Comparison of ENCODE assay signal across 9 cellular contexts in the genomic region with DNA sequence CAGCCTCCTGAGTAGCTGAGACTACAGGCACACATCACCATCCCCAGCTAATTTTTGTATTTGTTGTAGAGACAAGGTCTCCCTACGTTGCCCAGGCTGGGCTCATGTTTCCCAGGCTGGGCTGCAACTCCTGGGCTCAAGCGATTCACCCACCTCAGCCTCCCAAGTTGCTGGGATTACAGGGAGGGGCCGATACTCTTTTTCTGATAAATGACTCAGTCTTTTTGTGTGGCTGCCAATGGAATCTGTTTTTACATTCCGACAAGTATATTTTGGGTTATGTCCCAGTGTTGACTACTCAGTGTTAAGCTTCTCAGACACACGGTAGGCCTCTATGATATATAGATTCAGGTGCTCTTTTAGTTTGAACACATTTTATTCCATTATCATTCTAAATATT. TPM values are rescaled to one million over a fixed set of nuclear protein-coding genes. Genes with fewer than 3 reads are reported as not detected.
DNase-seq lines count a peak whose midpoint lies in the region; TF ChIP-seq lines count a peak whose summit lies in the region.
"Had no signal": no experiment of that assay in that cellular context is flagged by ENCODE, and none has a peak within 500 bp of the region (broad histone marks: within the 10 kb centered on the region; RNA-seq: fewer than 3 reads in every experiment).

No MANE protein-coding gene starts in this region.

- no peak overlapping the region for H3K4ac ChIP-seq in neuronal stem cell (ENCODE audit: low read length)

- H3K9me3 ChIP-seq in esophagus squamous epithelium (no peaks in the 10 kb centered on the region), neuronal stem cell (replicated peaks in 1 of 2; ENCODE audit: control insufficient read depth in 2 of 2, insufficient read depth in 1 of 2, low read depth in 1 of 2, low read length in 2 of 2) (no peaks in the 10 kb centered on the region)

- DNase-seq in Caki2 (ENCODE audit: low read depth) (peak; percentile 18), RPMI7951 (ENCODE audit: low read depth) (peak; percentile 80), esophagus squamous epithelium (lab: John Stamatoyannopoulos, UW) (no peak), pons (ENCODE audit: low spot score) (peak; percentile 3), NCI-H128 (lab: John Stamatoyannopoulos, UW; ENCODE audit: unreplicated experiment) (no peak), G401 (ENCODE audit: low spot score) (no peak), neuronal stem cell (ENCODE audit: low spot score) (no peak), medulla oblongata (ENCODE audit: extremely low spot score) (no peak)
- DNase-seq: NCI-H2171 treated with DMSO at 0.1 percent for 48 hours had no signal

- in situ Hi-C loops in Caki2 (cut with HindIII; ENCODE audit: low pct_unique_long_range_greater_than_20kb, low sequenced_read_pairs): loop anchor here (25.0 kb wide), 1 partner anchor 222 kb away; a partner anchor contains a TSS
- in situ Hi-C loops in G401 (cut with HindIII; ENCODE audit: low sequenced_read_pairs): no loop called here

- no peak overlapping the region for H2BK12ac ChIP-seq in neuronal stem cell (ENCODE audit: low read length)

- H3K23ac ChIP-seq in neuronal stem cell (ENCODE audit: low read depth, low read length, poor library complexity): no peak overlapping the region

- H4K8ac ChIP-seq in neuronal stem cell (ENCODE audit: low read depth, low read length): no peak overlapping the region

- intact Hi-C loops in esophagus squamous epithelium (cut with DNase I): no loop called here

- no peaks in the 10 kb centered on the region for H3K79me1 ChIP-seq in neuronal stem cell (ENCODE audit: low read depth, low read length)

- no peak for TF ChIP-seq CTCF in esophagus squamous epithelium (IDR thresholded peaks at IDR 0.05)

- no peak overlapping the region for H3K18ac ChIP-seq in neuronal stem cell (ENCODE audit: low read length)

- H3K27me3 ChIP-seq in esophagus squamous epithelium (no peaks in the 10 kb centered on the region), neuronal stem cell (ENCODE audit: control insufficient read depth in 3 of 3, insufficient read depth in 3 of 3, low read depth in 1 of 3, low read length in 3 of 3) (peaks cover 0 to 20% (median 16%) of the 10 kb centered on the region in 3 experiments)

- H3K4me3 ChIP-seq in esophagus squamous epithelium (no peak overlapping the region), neuronal stem cell (ENCODE audit: low read length in 2 of 2) (no peak overlapping the region)

- no peak overlapping the region for H2AK5ac ChIP-seq in neuronal stem cell (ENCODE audit: low read depth, low read length)

- H3K4me2 ChIP-seq in neuronal stem cell (ENCODE audit: insufficient read depth, low read length, poor library complexity, severe bottlenecking): no peak overlapping the region

- no peak overlapping the region for H2BK5ac ChIP-seq in neuronal stem cell (ENCODE audit: low read length)

- peak overlapping the region; percentile 59 to 87 (median 80) for H3K27ac ChIP-seq in esophagus squamous epithelium
- no peak overlapping the region for H3K27ac ChIP-seq in neuronal stem cell (replicated peaks; ENCODE audit: low read length)

- no peak overlapping the region for H2BK15ac ChIP-seq in neuronal stem cell (ENCODE audit: low read length)

- no peak overlapping the region for H3K9ac ChIP-seq in neuronal stem cell (ENCODE audit: low read depth, low read length, poor library complexity)

- H3K36me3 ChIP-seq in esophagus squamous epithelium (no peaks in the 10 kb centered on the region), neuronal stem cell (replicated peaks in 1 of 2; ENCODE audit: control insufficient read depth in 2 of 2, insufficient read depth in 2 of 2, low read length in 2 of 2) (no peaks in the 10 kb centered on the region)

- H2AFZ ChIP-seq in neuronal stem cell (ENCODE audit: low read length): no peak overlapping the region

- H4K91ac ChIP-seq in neuronal stem cell (ENCODE audit: low read depth, low read length, poor library complexity): no peak overlapping the region

- no peak for TF ChIP-seq POLR2A in esophagus squamous epithelium (IDR thresholded peaks at IDR 0.05)

- H3K4me1 ChIP-seq in esophagus squamous epithelium (peaks cover 18 to 35% (median 26%) of the 10 kb centered on the region in 3 donors), neuronal stem cell (ENCODE audit: control insufficient read depth in 2 of 2, insufficient read depth in 1 of 2, low read depth in 1 of 2, low read length in 2 of 2) (peaks cover 0 to 12% of the 10 kb centered on the region in 2 donors)

- 21 to 25% methylated on average over 5 of the region's 5 CpGs for WGBS in esophagus squamous epithelium, 2 donors
- WGBS in neuronal stem cell (ENCODE audit: extremely low coverage in 2 of 2, insufficient read length in 2 of 2, insufficient replicate concordance in 1 of 2), 2 donors: no CpG with 5 or more reads among the region's 5 CpGs

- no peak overlapping the region for H3K14ac ChIP-seq in neuronal stem cell (ENCODE audit: low read length)

- H2BK120ac ChIP-seq in neuronal stem cell (ENCODE audit: low read depth, low read length): no peak overlapping the region

RNA-seq across cellular contexts. Expression of a gene that starts 58.1 kb away (rescaled TPM):
- 0.03 TPM in 1 of 2 replicates, not detected in the other for total RNA-seq in Caki2 (2014; rRNA removed; shearing (Covaris generic); ENCODE audit: low replicate concordance)
- total RNA-seq in RPMI7951 (2014; rRNA removed; shearing (Covaris generic)): 32.7 and 41.2 TPM in 2 replicates
- 10 to 100 TPM in 2 of 4 donors, 1 to 10 TPM in 2; 1.4 to 12.4 (median 10.1) TPM for total RNA-seq in esophagus squamous epithelium
- not detected in 2 replicates for total RNA-seq in G401 (2014; rRNA removed; shearing (Covaris generic))
- 0.07 TPM for polyA plus RNA-seq in neuronal stem cell (2013, experiment 1 of 2)
- 0.08 TPM for polyA plus RNA-seq in neuronal stem cell (2013, experiment 2 of 2)

Comparison
In these comparisons a context has a peak if more than half of its experiments do, and no peak if none do; other contexts are left out.
1. DNase-seq: peak in Caki2 (single experiment), RPMI7951 (single experiment) and pons (single experiment); none in esophagus squamous epithelium (single experiment), NCI-H128 (single experiment), G401 (single experiment), neuronal stem cell (single experiment) and medulla oblongata (single experiment).